Comparison of ENCODE assay signal across 20 cellular contexts in genomic region chr3:52780298-52780585, GRCh38. TPM values are rescaled to one million over a fixed set of nuclear protein-coding genes. Genes with fewer than 3 reads are reported as not detected.
DNase-seq lines count a peak whose midpoint lies in the region; ATAC-seq and TF ChIP-seq lines count a peak whose summit lies in the region.
"Had no signal": no experiment of that assay in that cellular context is flagged by ENCODE, and none has a peak within 500 bp of the region (broad histone marks: within the 10 kb centered on the region; RNA-seq: fewer than 3 reads in every experiment).

No MANE protein-coding gene starts in this region.

- no peaks in the 10 kb centered on the region for H3K36me3 Mint-ChIP-seq in stimulated activated memory B cell treated with anti-CD40 and anti-IgM and Interleukin-4, amounts not matched to agents 10 μg/mL and 1 μg/mL and 100 μg/mL, for 72 hours
- H3K36me3 Mint-ChIP-seq: CD8-positive, alpha-beta T cell had no signal

- peaks cover 34% of the 10 kb centered on the region for H3K4me1 ChIP-seq in BLaER1
- no peaks in the 10 kb centered on the region for H3K4me1 ChIP-seq in lower lobe of right lung
- H3K4me1 ChIP-seq: BE2C had no signal

- intact Hi-C loops in lower lobe of right lung (cut with DNase I) = no loop called here

- H3K36me3 ChIP-seq in BLaER1 (no peaks in the 10 kb centered on the region), lower lobe of right lung (no peaks in the 10 kb centered on the region)
- H3K36me3 ChIP-seq: BE2C had no signal

- peak; percentile 2 for DNase-seq in activated T-cell treated with anti-CD3 and anti-CD28 coated beads, Interleukin-2, amount 50 U/mL, for 1 hour
- DNase-seq in activated T-cell treated with anti-CD3 and anti-CD28 coated beads for 4 hours (no peak), lower lobe of right lung (peak; percentile 7), AML-193 (lab: John Stamatoyannopoulos, UW) (no peak), MV-4-11 (lab: John Stamatoyannopoulos, UW) (no peak), islet precursor cell (no peak)
- DNase-seq: 8988T; BE2C; Calu3; CD8-positive, alpha-beta T cell; EL; NCI-H1105 treated with DMSO at 0.1 percent for 48 hours; NCI-H1694; NCI-H2081 treated with DMSO at 0.1 percent for 48 hours had no signal

- H3K4me3 ChIP-seq in BLaER1 = no peak overlapping the region
- no peak overlapping the region for H3K4me3 ChIP-seq in lower lobe of right lung
- H3K4me3 ChIP-seq: K562 had no signal

- no peak for TF ChIP-seq CTCF in lower lobe of right lung (IDR thresholded peaks at IDR 0.05)

- no peak overlapping the region for H3K9ac ChIP-seq in BLaER1

- H3K27ac Mint-ChIP-seq in stimulated activated memory B cell treated with anti-CD40 and anti-IgM and Interleukin-4, amounts not matched to agents 10 μg/mL and 1 μg/mL and 100 μg/mL, for 72 hours = peak overlapping the region; percentile 90
- H3K27ac Mint-ChIP-seq: CD8-positive, alpha-beta T cell had no signal

- H3K27me3 Mint-ChIP-seq in stimulated activated memory B cell treated with anti-CD40 and anti-IgM and Interleukin-4, amounts not matched to agents 10 μg/mL and 1 μg/mL and 100 μg/mL, for 72 hours = no peaks in the 10 kb centered on the region

- no peaks in the 10 kb centered on the region for H3K9me3 Mint-ChIP-seq in stimulated activated memory B cell treated with anti-CD40 and anti-IgM and Interleukin-4, amounts not matched to agents 10 μg/mL and 1 μg/mL and 100 μg/mL, for 72 hours
- H3K9me3 Mint-ChIP-seq: CD8-positive, alpha-beta T cell had no signal

- H4K20me1 ChIP-seq in BLaER1 = no peaks in the 10 kb centered on the region

- no peak overlapping the region for H3K4me3 Mint-ChIP-seq in stimulated activated memory B cell treated with anti-CD40 and anti-IgM and Interleukin-4, amounts not matched to agents 10 μg/mL and 1 μg/mL and 100 μg/mL, for 72 hours
- H3K4me3 Mint-ChIP-seq: CD8-positive, alpha-beta T cell had no signal

- no peak for ATAC-seq in lower lobe of right lung
- no peak for ATAC-seq in stimulated activated memory B cell treated with anti-CD40 and anti-IgM and Interleukin-4, amounts not matched to agents 10 μg/mL and 1 μg/mL and 100 μg/mL, for 72 hours
- ATAC-seq: CD8-positive, alpha-beta T cell; K562; Panc1 had no signal

- H3K27me3 ChIP-seq in BLaER1 (no peaks in the 10 kb centered on the region), lower lobe of right lung (ENCODE audit: low read depth) (no peaks in the 10 kb centered on the region)
- H3K27me3 ChIP-seq: BE2C had no signal

- H3K4me1 Mint-ChIP-seq in stimulated activated memory B cell treated with anti-CD40 and anti-IgM and Interleukin-4, amounts not matched to agents 10 μg/mL and 1 μg/mL and 100 μg/mL, for 72 hours = peaks cover 20% of the 10 kb centered on the region

- no peaks in the 10 kb centered on the region for H3K9me3 ChIP-seq in BLaER1
- no peaks in the 10 kb centered on the region for H3K9me3 ChIP-seq in lower lobe of right lung
- H3K9me3 ChIP-seq: BE2C had no signal

- peak overlapping the region; percentile 43; the same call in 1 of the 2 replicates for H3K4me2 ChIP-seq in BLaER1

- H3K27ac ChIP-seq in BLaER1 (0 out of 2 replicates have a peak overlapping the region, but pooled peaks have one; percentile 18), lower lobe of right lung (no peak overlapping the region)

RNA-seq across cellular contexts. Expression of gene ITIH1, which starts 2.8 kb away (rescaled TPM):
- not detected for total RNA-seq in lower lobe of right lung
- total RNA-seq: CD8-positive, alpha-beta T cell; H4; NCI-H460 had no signal

RNA-seq across cellular contexts. Expression of gene NEK4, which starts 9.5 kb away (rescaled TPM):
- total RNA-seq in lower lobe of right lung = 25.1 TPM

RNA-seq across cellular contexts. Expression of gene ITIH3, which starts 14.4 kb away (rescaled TPM):
- total RNA-seq in lower lobe of right lung = 4.5 TPM
- total RNA-seq: Calu3; CD8-positive, alpha-beta T cell; H4; NCI-H460 had no signal

RNA-seq across cellular contexts. Expression of gene ITIH4, which starts 50.2 kb away (rescaled TPM):
- total RNA-seq in lower lobe of right lung = 23.7 TPM

RNA-seq across cellular contexts. Expression of gene MUSTN1, which starts 54.6 kb away (rescaled TPM):
- total RNA-seq in lower lobe of right lung = 7.3 TPM
- total RNA-seq: H4 had no signal

Comparison
In these comparisons a context has a peak if more than half of its experiments do, and no peak if none do; other contexts are left out.
1. DNase-seq: peak in activated T-cell treated with anti-CD3 and anti-CD28 coated beads, Interleukin-2, amount 50 U/mL, for 1 hour (single experiment) and lower lobe of right lung (single experiment); none in activated T-cell treated with anti-CD3 and anti-CD28 coated beads for 4 hours (single experiment), AML-193 (0 of 2), MV-4-11 (single experiment) and islet precursor cell (single experiment).